ENCODE assay signal across 22 cellular contexts in genomic region chr11:87046824-87047223, GRCh38.
"Had no signal": no experiment of that assay in that cellular context is flagged by ENCODE, and none has a peak within 500 bp of the region (broad histone marks: within the 10 kb centered on the region; RNA-seq: fewer than 3 reads in every experiment).

No MANE protein-coding gene starts in this region.

- H3K4me3 ChIP-seq: SJSA1, SK-N-MC had no signal

- H3K4me1 ChIP-seq: SJSA1 had no signal

- H3K9me3 ChIP-seq: SJSA1 had no signal

- DNase-seq: IMR-90, Kasumi-1, MM.1S, NCI-H1092 treated with DMSO at 0.1 percent for 48 hours, NCI-H1436, NCI-H187, NCI-H2029, NCI-H2081 treated with DMSO at 0.1 percent for 48 hours, NCI-H2171, NCI-H226, NCI-H446, NCI-H510A, NCI-H524 treated with DMSO at 0.1 percent for 48 hours, NCI-H69, NCI-H774, Right ventricle myocardium superior, RPMI8226, SIG-M5 had no signal

- H3K9ac ChIP-seq: KMS-11 had no signal

- FAIRE-seq: RCC 7860 had no signal

- H3K27ac ChIP-seq: KMS-11, SJSA1, SK-N-MC had no signal

- H3K36me3 ChIP-seq: SJSA1 had no signal

- H3K27me3 ChIP-seq: SJSA1 had no signal
